In the genomic region with DNA sequence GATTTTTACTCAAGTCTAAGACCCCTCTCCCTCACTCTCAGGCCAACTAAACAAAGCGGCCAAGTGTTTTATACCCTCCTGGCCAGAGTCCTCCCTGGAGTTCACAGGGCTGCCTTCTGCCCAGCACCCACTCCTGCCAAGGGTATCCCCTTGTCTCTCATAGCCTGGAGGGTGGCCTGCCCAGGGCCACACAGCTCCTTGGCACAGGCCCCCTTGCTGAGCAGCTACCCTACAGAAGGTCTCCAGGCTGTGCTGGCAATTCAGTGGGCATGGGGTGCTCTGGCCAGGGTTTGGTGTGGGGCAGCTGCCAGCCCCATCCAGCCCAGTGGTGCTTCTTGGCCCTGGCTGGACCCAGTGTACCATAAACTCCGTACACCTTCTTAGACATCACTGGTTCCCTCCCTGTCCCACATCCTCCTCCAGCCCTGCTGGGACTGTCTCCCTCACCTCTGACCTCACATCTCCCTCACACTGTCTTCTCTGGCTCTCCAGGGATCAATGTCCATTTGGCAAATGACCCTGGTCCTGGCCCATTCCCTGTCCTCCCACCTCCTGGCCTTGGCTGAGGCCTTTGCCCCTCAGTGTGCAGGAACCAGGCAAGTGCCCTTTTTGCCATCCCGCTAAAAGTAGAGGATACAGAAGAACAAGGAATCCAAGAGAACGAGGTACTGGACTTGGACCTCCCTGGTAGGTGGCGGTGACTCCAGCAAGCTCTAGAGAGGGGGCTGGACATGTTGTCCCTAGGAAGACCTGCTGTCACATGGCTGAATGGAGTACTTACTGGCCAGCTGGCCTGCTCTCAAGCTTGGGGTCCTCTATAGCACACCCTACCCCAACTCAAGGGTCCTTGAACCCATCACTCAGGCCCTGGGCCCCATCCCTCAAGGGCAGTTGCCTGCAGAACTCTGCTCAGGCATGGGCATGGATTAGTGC, we compare ENCODE assay signal across 1 cellular context.
TF ChIP-seq lines count a peak whose summit lies in the region.

No MANE protein-coding gene starts in this region.

TF ChIP-seq in GM23338, 12 proteins besides CTCF, POLR2A, EP300 and RAD21:
- TF ChIP-seq, protein P1, sequence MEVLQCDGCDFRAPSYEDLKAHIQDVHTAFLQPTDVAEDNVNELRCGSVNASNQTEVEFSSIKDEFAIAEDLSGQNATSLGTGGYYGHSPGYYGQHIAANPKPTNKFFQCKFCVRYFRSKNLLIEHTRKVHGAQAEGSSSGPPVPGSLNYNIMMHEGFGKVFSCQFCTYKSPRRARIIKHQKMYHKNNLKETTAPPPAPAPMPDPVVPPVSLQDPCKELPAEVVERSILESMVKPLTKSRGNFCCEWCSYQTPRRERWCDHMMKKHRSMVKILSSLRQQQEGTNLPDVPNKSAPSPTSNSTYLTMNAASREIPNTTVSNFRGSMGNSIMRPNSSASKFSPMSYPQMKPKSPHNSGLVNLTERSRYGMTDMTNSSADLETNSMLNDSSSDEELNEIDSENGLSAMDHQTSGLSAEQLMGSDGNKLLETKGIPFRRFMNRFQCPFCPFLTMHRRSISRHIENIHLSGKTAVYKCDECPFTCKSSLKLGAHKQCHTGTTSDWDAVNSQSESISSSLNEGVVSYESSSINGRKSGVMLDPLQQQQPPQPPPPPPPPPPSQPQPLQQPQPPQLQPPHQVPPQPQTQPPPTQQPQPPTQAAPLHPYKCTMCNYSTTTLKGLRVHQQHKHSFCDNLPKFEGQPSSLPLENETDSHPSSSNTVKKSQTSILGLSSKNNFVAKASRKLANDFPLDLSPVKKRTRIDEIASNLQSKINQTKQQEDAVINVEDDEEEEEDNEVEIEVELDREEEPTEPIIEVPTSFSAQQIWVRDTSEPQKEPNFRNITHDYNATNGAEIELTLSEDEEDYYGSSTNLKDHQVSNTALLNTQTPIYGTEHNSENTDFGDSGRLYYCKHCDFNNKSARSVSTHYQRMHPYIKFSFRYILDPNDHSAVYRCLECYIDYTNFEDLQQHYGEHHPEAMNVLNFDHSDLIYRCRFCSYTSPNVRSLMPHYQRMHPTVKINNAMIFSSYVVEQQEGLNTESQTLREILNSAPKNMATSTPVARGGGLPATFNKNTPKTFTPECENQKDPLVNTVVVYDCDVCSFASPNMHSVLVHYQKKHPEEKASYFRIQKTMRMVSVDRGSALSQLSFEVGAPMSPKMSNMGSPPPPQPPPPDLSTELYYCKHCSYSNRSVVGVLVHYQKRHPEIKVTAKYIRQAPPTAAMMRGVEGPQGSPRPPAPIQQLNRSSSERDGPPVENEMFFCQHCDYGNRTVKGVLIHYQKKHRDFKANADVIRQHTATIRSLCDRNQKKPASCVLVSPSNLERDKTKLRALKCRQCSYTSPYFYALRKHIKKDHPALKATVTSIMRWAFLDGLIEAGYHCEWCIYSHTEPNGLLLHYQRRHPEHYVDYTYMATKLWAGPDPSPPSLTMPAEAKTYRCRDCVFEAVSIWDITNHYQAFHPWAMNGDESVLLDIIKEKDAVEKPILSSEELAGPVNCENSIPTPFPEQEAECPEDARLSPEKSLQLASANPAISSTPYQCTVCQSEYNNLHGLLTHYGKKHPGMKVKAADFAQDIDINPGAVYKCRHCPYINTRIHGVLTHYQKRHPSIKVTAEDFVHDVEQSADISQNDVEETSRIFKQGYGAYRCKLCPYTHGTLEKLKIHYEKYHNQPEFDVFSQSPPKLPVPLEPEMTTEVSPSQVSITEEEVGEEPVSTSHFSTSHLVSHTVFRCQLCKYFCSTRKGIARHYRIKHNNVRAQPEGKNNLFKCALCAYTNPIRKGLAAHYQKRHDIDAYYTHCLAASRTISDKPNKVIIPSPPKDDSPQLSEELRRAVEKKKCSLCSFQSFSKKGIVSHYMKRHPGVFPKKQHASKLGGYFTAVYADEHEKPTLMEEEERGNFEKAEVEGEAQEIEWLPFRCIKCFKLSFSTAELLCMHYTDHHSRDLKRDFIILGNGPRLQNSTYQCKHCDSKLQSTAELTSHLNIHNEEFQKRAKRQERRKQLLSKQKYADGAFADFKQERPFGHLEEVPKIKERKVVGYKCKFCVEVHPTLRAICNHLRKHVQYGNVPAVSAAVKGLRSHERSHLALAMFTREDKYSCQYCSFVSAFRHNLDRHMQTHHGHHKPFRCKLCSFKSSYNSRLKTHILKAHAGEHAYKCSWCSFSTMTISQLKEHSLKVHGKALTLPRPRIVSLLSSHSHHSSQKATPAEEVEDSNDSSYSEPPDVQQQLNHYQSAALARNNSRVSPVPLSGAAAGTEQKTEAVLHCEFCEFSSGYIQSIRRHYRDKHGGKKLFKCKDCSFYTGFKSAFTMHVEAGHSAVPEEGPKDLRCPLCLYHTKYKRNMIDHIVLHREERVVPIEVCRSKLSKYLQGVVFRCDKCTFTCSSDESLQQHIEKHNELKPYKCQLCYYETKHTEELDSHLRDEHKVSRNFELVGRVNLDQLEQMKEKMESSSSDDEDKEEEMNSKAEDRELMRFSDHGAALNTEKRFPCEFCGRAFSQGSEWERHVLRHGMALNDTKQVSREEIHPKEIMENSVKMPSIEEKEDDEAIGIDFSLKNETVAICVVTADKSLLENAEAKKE (CRISPR knock-in tag; IDR thresholded peaks at IDR 0.05), result no peak
- TF ChIP-seq STAT1 (IDR thresholded peaks at IDR 0.05; ENCODE audit: unreplicated experiment) (no peak), EZH2 (IDR thresholded peaks at IDR 0.05; ENCODE audit: low read depth, unreplicated experiment) (no peak), POLR2AphosphoS5 (IDR thresholded peaks at IDR 0.05; ENCODE audit: low read depth) (no peak), JUNB (IDR thresholded peaks at IDR 0.05; ENCODE audit: unreplicated experiment) (no peak), NANOG (IDR thresholded peaks at IDR 0.05; ENCODE audit: borderline replicate concordance) (no peak)
- TF ChIP-seq, protein P2, sequence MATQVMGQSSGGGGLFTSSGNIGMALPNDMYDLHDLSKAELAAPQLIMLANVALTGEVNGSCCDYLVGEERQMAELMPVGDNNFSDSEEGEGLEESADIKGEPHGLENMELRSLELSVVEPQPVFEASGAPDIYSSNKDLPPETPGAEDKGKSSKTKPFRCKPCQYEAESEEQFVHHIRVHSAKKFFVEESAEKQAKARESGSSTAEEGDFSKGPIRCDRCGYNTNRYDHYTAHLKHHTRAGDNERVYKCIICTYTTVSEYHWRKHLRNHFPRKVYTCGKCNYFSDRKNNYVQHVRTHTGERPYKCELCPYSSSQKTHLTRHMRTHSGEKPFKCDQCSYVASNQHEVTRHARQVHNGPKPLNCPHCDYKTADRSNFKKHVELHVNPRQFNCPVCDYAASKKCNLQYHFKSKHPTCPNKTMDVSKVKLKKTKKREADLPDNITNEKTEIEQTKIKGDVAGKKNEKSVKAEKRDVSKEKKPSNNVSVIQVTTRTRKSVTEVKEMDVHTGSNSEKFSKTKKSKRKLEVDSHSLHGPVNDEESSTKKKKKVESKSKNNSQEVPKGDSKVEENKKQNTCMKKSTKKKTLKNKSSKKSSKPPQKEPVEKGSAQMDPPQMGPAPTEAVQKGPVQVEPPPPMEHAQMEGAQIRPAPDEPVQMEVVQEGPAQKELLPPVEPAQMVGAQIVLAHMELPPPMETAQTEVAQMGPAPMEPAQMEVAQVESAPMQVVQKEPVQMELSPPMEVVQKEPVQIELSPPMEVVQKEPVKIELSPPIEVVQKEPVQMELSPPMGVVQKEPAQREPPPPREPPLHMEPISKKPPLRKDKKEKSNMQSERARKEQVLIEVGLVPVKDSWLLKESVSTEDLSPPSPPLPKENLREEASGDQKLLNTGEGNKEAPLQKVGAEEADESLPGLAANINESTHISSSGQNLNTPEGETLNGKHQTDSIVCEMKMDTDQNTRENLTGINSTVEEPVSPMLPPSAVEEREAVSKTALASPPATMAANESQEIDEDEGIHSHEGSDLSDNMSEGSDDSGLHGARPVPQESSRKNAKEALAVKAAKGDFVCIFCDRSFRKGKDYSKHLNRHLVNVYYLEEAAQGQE (IDR thresholded peaks at IDR 0.05; ENCODE audit: unreplicated experiment), result no peak
